ENCODE assay signal across 8 cellular contexts in genomic region chr17:64847504-64848466, GRCh38.
DNase-seq lines count a peak whose midpoint lies in the region; ATAC-seq and TF ChIP-seq lines count a peak whose summit lies in the region.
"Not testable (repeated sequence)": the region's sequence is repeated elsewhere in the genome, so short reads cannot be mapped to it uniquely, and the experiment has no call there.

No MANE protein-coding gene starts in this region.

- TF ChIP-seq POLR2A in breast epithelium (IDR thresholded peaks at IDR 0.05), result not testable (repeated sequence)

- not testable (repeated sequence) for TF ChIP-seq EP300 in Ishikawa (IDR thresholded peaks at IDR 0.05; ENCODE audit: borderline replicate concordance)

- not testable (repeated sequence) for H3K4ac ChIP-seq in trophoblast cell (ENCODE audit: low read depth, low read length)

- not testable (repeated sequence) for H3K27ac ChIP-seq in OCI-LY3 (ENCODE audit: low read length); breast epithelium; right cardiac atrium (ENCODE audit: low read length); trophoblast cell (ENCODE audit: low read depth, low read length)

- peak; percentile 61 for TF ChIP-seq RAD21 in Ishikawa (IDR thresholded peaks at IDR 0.05; ENCODE audit: low read depth)

- not testable (repeated sequence) for H3K4me3 ChIP-seq in OCI-LY3 (ENCODE audit: low read length); breast epithelium; right cardiac atrium (ENCODE audit: low read length); trophoblast cell (ENCODE audit: low read depth, low read length)

- H3K4me1 ChIP-seq in OCI-LY3 (ENCODE audit: low read length); breast epithelium; right cardiac atrium (ENCODE audit: control insufficient read depth, insufficient read depth, low read length); trophoblast cell (ENCODE audit: control insufficient read depth in 1 of 2, insufficient read depth in 2 of 2, low read length in 2 of 2): not testable (repeated sequence)

- POLR2A ChIA-PET in activated CD4-positive, alpha-beta memory T cell treated with anti-CD3 and anti-CD28 coated beads for 36 hours (lab: Charles Lee), result not testable (repeated sequence)

- H3K27ac Mint-ChIP-seq in activated CD4-positive, alpha-beta memory T cell treated with anti-CD3 and anti-CD28 coated beads for 36 hours, result not testable (repeated sequence)

- not testable (repeated sequence) for H3K18ac ChIP-seq in trophoblast cell (ENCODE audit: low read length)

- peak; percentile 75 to 87 for ATAC-seq in right cardiac atrium

- H4K91ac ChIP-seq in trophoblast cell (ENCODE audit: low read depth, low read length), result not testable (repeated sequence)

- not testable (repeated sequence) for H3K4me3 Mint-ChIP-seq in activated CD4-positive, alpha-beta memory T cell treated with anti-CD3 and anti-CD28 coated beads for 36 hours

- not testable (repeated sequence) for H3K36me3 Mint-ChIP-seq in activated CD4-positive, alpha-beta memory T cell treated with anti-CD3 and anti-CD28 coated beads for 36 hours

- not testable (repeated sequence) for H4K20me1 ChIP-seq in OCI-LY3 (ENCODE audit: insufficient read depth, low read length)

- H3K79me1 ChIP-seq in trophoblast cell (ENCODE audit: low read length), result not testable (repeated sequence)

- H3K4me1 Mint-ChIP-seq in activated CD4-positive, alpha-beta memory T cell treated with anti-CD3 and anti-CD28 coated beads for 36 hours (ENCODE audit: low read depth), result not testable (repeated sequence)

- intact Hi-C loops in activated CD4-positive, alpha-beta memory T cell treated with anti-CD3 and anti-CD28 coated beads for 36 hours (cut with micrococcal nuclease), result loop anchor here (5.0 kb wide), 3 partner anchors 90 to 350 kb away; partner anchors contain the start of gene RGS9
- intact Hi-C loops in breast epithelium (cut with DNase I; ENCODE audit: low total_unique reads); right cardiac atrium (cut with DNase I): not testable (repeated sequence)

- H3K9me3 Mint-ChIP-seq in activated CD4-positive, alpha-beta memory T cell treated with anti-CD3 and anti-CD28 coated beads for 36 hours, result not testable (repeated sequence)

- not testable (repeated sequence) for H3K27me3 Mint-ChIP-seq in activated CD4-positive, alpha-beta memory T cell treated with anti-CD3 and anti-CD28 coated beads for 36 hours

- not testable (repeated sequence) for H2AFZ ChIP-seq in OCI-LY3 (ENCODE audit: low read depth, low read length); trophoblast cell (ENCODE audit: insufficient read depth, low read length, poor library complexity)

- not testable (repeated sequence) for H4K12ac ChIP-seq in trophoblast cell (ENCODE audit: low read depth, low read length)

- not testable (repeated sequence) for H3K27me3 ChIP-seq in OCI-LY3 (ENCODE audit: low read depth, low read length); breast epithelium; right cardiac atrium (ENCODE audit: control insufficient read depth, insufficient read depth); trophoblast cell (ENCODE audit: insufficient read depth, low read length)

- TF ChIP-seq CTCF in OCI-LY3 (IDR thresholded peaks at IDR 0.05; ENCODE audit: low read depth, low read length) (peak; percentile 51), breast epithelium (IDR thresholded peaks at IDR 0.05) (peak in 2 of 3 donors; percentile 35 to 39)

- H2BK5ac ChIP-seq in trophoblast cell (ENCODE audit: low read depth, low read length, poor library complexity), result not testable (repeated sequence)

- H3K9me3 ChIP-seq in OCI-LY3 (ENCODE audit: insufficient read depth, low read length); breast epithelium; right cardiac atrium (ENCODE audit: control insufficient read depth, low read length); trophoblast cell (ENCODE audit: insufficient read depth, low read depth, low read length): not testable (repeated sequence)

- not testable (repeated sequence) for H2BK12ac ChIP-seq in trophoblast cell (ENCODE audit: low read length)

- DNase-seq in DMS 273 (lab: John Stamatoyannopoulos, UW; ENCODE audit: unreplicated experiment) (peak; percentile 81), breast epithelium (ENCODE audit: low spot score in 2 of 2) (peak in 1 of 2 donors; percentile 69), right cardiac atrium (peak; percentile 65 to 87 (median 84)), trophoblast cell (peak; percentile 56 to 81)
- peak; percentile 84 for DNase-seq in activated CD4-positive, alpha-beta memory T cell treated with anti-CD3 and anti-CD28 coated beads for 36 hours
- peak; percentile 25 to 73 (median 58) for DNase-seq in stimulated activated naive CD4-positive, alpha-beta T cell (lab: John Stamatoyannopoulos, UW)

- not testable (repeated sequence) for H3K14ac ChIP-seq in trophoblast cell (ENCODE audit: low read length)

- not testable (repeated sequence) for H3K36me3 ChIP-seq in OCI-LY3 (replicated peaks; ENCODE audit: low read depth, low read length); breast epithelium; trophoblast cell (ENCODE audit: control insufficient read depth in 1 of 2, insufficient read depth in 2 of 2, low read length in 2 of 2)

- CTCF ChIA-PET in activated CD4-positive, alpha-beta memory T cell treated with anti-CD3 and anti-CD28 coated beads for 36 hours (lab: Charles Lee), result not testable (repeated sequence)

- 0 out of 2 replicates have a peak overlapping the region, but pooled peaks have one; percentile 32 for H3K4me2 ChIP-seq in OCI-LY3 (ENCODE audit: low read length)
- H3K4me2 ChIP-seq in trophoblast cell (ENCODE audit: low read length), result not testable (repeated sequence)

- H2AK5ac ChIP-seq in trophoblast cell (ENCODE audit: low read length), result not testable (repeated sequence)

- not testable (repeated sequence) for H3K23ac ChIP-seq in trophoblast cell (ENCODE audit: low read length)

- not testable (repeated sequence) for H3K79me2 ChIP-seq in OCI-LY3 (ENCODE audit: low read length); trophoblast cell (ENCODE audit: control insufficient read depth, insufficient read depth, low read length, poor library complexity)

- 54% methylated on average over 46 of the region's 49 CpGs for WGBS in right cardiac atrium
- WGBS in trophoblast cell (ENCODE audit: extremely low coverage, insufficient coverage, insufficient read length), result no CpG with 5 or more reads among the region's 49 CpGs

- H2BK120ac ChIP-seq in trophoblast cell (ENCODE audit: insufficient read depth, low read length, poor library complexity), result not testable (repeated sequence)

- H4K8ac ChIP-seq in trophoblast cell (ENCODE audit: low read depth, low read length), result not testable (repeated sequence)

- not testable (repeated sequence) for H3K9ac ChIP-seq in OCI-LY3 (ENCODE audit: low read length); trophoblast cell (ENCODE audit: low read length)
